8 cellular contexts compared by ENCODE assay signal in the genomic region with DNA sequence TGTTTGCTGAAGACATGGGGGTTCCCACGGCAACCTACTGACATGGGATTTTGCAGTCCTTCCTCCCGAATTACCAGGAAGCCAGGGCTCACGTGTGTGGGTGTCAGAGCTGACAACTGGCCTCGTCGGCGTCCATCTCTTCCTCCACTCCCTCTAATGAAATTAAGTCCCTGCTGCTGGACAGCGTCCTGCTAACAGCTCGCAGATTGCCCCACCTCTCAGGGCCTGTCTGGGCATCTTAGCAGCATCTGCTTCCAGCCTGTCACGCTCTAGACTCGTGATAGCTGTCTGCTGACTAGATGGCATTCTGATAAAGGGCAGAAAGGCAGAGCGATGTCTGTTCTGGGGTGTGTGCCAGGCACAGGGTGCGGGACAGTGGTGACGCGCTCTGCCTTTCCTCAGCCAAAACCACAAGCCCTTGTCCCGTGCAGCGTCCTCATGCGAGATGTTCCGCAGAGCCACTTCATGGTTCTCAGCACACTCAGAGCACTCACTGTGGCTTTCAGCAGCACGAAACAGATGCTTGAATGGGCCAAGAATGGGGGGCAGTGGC.
DNase-seq lines count a peak whose midpoint lies in the region; ATAC-seq and TF ChIP-seq lines count a peak whose summit lies in the region.

No MANE protein-coding gene starts in this region.

- peak; percentile 28 to 72 (median 38) for DNase-seq in CD4-positive, CD25-positive, alpha-beta regulatory T cell
- DNase-seq in NCI-H524 (lab: John Stamatoyannopoulos, UW) (peak; percentile 55 to 83), glutamatergic neuron (peak; percentile 72), renal cortical epithelial cell (ENCODE audit: low read depth) (peak; percentile 61), SKM-1 (lab: John Stamatoyannopoulos, UW; ENCODE audit: unreplicated experiment) (no peak)
- DNase-seq in activated naive CD4-positive, alpha-beta T cell treated with anti-CD3 and anti-CD28 coated beads, Interleukin-2, amount 50 U/mL, for 16 hours, result peak; percentile 45

- H3K9me3 Mint-ChIP-seq in CD4-positive, CD25-positive, alpha-beta regulatory T cell, result peaks cover 0 to 5% (median 1%) of the 10 kb centered on the region in 7 donors
- H3K9me3 Mint-ChIP-seq in glutamatergic neuron (ENCODE audit: unreplicated experiment), result peaks cover 7% of the 10 kb centered on the region

- H3K36me3 ChIP-seq in CD4-positive, CD25-positive, alpha-beta regulatory T cell (ENCODE audit: control insufficient read depth, insufficient read depth, low read length), result no peaks in the 10 kb centered on the region

- H3K27ac Mint-ChIP-seq in CD4-positive, CD25-positive, alpha-beta regulatory T cell, result peak overlapping the region in 2 of 3 donors; percentile 80 to 92
- peak overlapping the region; percentile 96 for H3K27ac Mint-ChIP-seq in glutamatergic neuron (ENCODE audit: unreplicated experiment)

- no peaks in the 10 kb centered on the region for H3K27me3 ChIP-seq in CD4-positive, CD25-positive, alpha-beta regulatory T cell (ENCODE audit: control insufficient read depth, insufficient read depth, low read length)

- H3K4me1 Mint-ChIP-seq in CD4-positive, CD25-positive, alpha-beta regulatory T cell, result peaks cover 0 to 25% (median 15%) of the 10 kb centered on the region in 4 donors
- peaks cover 23% of the 10 kb centered on the region for H3K4me1 Mint-ChIP-seq in glutamatergic neuron (ENCODE audit: low read depth, unreplicated experiment)

- no peak overlapping the region for H3K4me3 ChIP-seq in CD4-positive, CD25-positive, alpha-beta regulatory T cell (ENCODE audit: low read depth, low read length)

- no peak overlapping the region for H3K27ac ChIP-seq in CD4-positive, CD25-positive, alpha-beta regulatory T cell (ENCODE audit: insufficient read depth, low read length, poor library complexity, severe bottlenecking)

- peak; percentile 68 for ATAC-seq in CD4-positive, CD25-positive, alpha-beta regulatory T cell (ENCODE audit: low read depth in 2 of 2)
- no peak for ATAC-seq in GM18873 (IDR thresholded peaks at IDR 0.05; ENCODE audit: low FRiP score, unreplicated experiment)
- no peak for ATAC-seq in HG03521 (IDR thresholded peaks at IDR 0.05; ENCODE audit: unreplicated experiment)

- peak overlapping the region in 1 of 4 donors; percentile 29 for H3K4me3 Mint-ChIP-seq in CD4-positive, CD25-positive, alpha-beta regulatory T cell
- peak overlapping the region; percentile 74 for H3K4me3 Mint-ChIP-seq in glutamatergic neuron (ENCODE audit: unreplicated experiment)

- H3K4me1 ChIP-seq in CD4-positive, CD25-positive, alpha-beta regulatory T cell (ENCODE audit: control insufficient read depth, insufficient read depth, low read length, poor library complexity, severe bottlenecking), result no peaks in the 10 kb centered on the region

- H3K9me3 ChIP-seq in CD4-positive, CD25-positive, alpha-beta regulatory T cell (ENCODE audit: control insufficient read depth in 2 of 2, low read length in 2 of 2), result peaks cover 0 to 5% of the 10 kb centered on the region in 2 experiments

- H3K27me3 Mint-ChIP-seq in CD4-positive, CD25-positive, alpha-beta regulatory T cell, result no peaks in the 10 kb centered on the region
- H3K27me3 Mint-ChIP-seq in glutamatergic neuron (ENCODE audit: unreplicated experiment), result peaks cover 6% of the 10 kb centered on the region

- peaks cover 8% of the 10 kb centered on the region for H3K36me3 Mint-ChIP-seq in CD4-positive, CD25-positive, alpha-beta regulatory T cell
- peaks cover 19% of the 10 kb centered on the region for H3K36me3 Mint-ChIP-seq in glutamatergic neuron (ENCODE audit: unreplicated experiment)

- no peak for TF ChIP-seq CTCF in glutamatergic neuron (IDR thresholded peaks at IDR 0.05; ENCODE audit: partially characterized antibody, unreplicated experiment)

Comparison
In these comparisons a context has a peak if more than half of its experiments do, and no peak if none do; other contexts are left out.
1. ATAC-seq: peak in CD4-positive, CD25-positive, alpha-beta regulatory T cell (2 of 2); none in GM18873 (single experiment) and HG03521 (single experiment).